8 cellular contexts compared by ENCODE assay signal in the genomic region with DNA sequence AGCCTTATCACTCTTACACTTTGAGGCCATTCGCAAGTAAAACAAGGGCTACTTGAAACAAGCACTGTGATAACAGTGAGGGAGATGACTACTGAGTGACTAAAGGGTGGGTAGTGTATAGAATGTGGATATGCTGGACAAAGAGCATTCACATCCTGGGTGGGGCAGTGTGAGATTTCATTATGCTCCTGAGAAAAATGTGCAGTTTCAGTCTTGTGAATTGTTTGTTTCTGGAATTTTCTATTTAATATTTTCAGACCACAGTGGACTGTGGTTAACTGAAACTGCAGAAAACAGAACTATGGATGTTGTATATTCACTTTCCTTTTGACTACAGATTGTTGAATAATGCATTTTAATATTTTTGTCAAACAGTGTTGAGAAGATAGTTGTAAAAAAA. TPM values are rescaled to one million over a fixed set of nuclear protein-coding genes. Genes with fewer than 3 reads are reported as not detected.
DNase-seq lines count a peak whose midpoint lies in the region; ATAC-seq and TF ChIP-seq lines count a peak whose summit lies in the region.

No MANE protein-coding gene starts in this region.

- TF ChIP-seq CTCF in HFFc6 (IDR thresholded peaks at IDR 0.05) (no peak), left lung (IDR thresholded peaks at IDR 0.05) (no peak)

- H3K36me3 ChIP-seq in left lung = peaks cover 0 to 56% of the 10 kb centered on the region in 2 donors

- H3K9me3 Mint-ChIP-seq in HFFc6 = peaks cover 20% of the 10 kb centered on the region

- intact Hi-C loops in left lung (cut with DNase I) = no loop called here

- H3K9me3 ChIP-seq in left lung = peaks cover 0 to 10% of the 10 kb centered on the region in 2 donors

- peak; percentile 83 for DNase-seq in HFFc6
- DNase-seq in NCI-H460 (ENCODE audit: extremely low read depth, low read depth) = peak; percentile 77
- DNase-seq in left lung = no peak
- DNase-seq in stimulated activated CD4-positive, alpha-beta T cell treated with anti-CD3 and anti-CD28 coated beads, Interleukin-1b, Interleukin-23, amount 100 ng/mL, for 48 hours = no peak
- DNase-seq in Ammon's horn (ENCODE audit: low spot score) = no peak
- no peak for DNase-seq in iPS-NIHi7 (ENCODE audit: extremely low spot score)
- DNase-seq in midbrain (lab: John Stamatoyannopoulos, UW) = no peak

- H3K4me3 Mint-ChIP-seq in HFFc6 = peak overlapping the region; percentile 47

- H3K27ac Mint-ChIP-seq in HFFc6 = peak overlapping the region; percentile 86

- no peak overlapping the region for H3K4me3 ChIP-seq in left lung

- no peak overlapping the region for H3K27ac ChIP-seq in left lung

- ATAC-seq in GM18499 (IDR thresholded peaks at IDR 0.05; ENCODE audit: insufficient read depth, unreplicated experiment) (peak; percentile 70), left lung (peak; percentile 79)

- peaks cover 0 to 11% of the 10 kb centered on the region in 2 donors for H3K4me1 ChIP-seq in left lung

- H3K27me3 Mint-ChIP-seq in HFFc6 (ENCODE audit: insufficient read depth) = peaks cover 2% of the 10 kb centered on the region; the same call in 1 of the 2 replicates

- peaks cover 77% of the 10 kb centered on the region for H3K36me3 Mint-ChIP-seq in HFFc6 (ENCODE audit: low read depth)

- H3K27me3 ChIP-seq in left lung = no peaks in the 10 kb centered on the region

- H3K4me1 Mint-ChIP-seq in HFFc6 (ENCODE audit: low read depth) = peaks cover 43% of the 10 kb centered on the region

RNA-seq across cellular contexts. Expression of gene B3GALT2, which starts 25.1 kb away (rescaled TPM):
- total RNA-seq in HFFc6 (2021; fragmentation: NEBNext Ultra II Directional; extraction: Animal tissue kit (Norgen Biotek cat#: 25700)) = under 1 TPM; 0.37 to 0.95 (median 0.62) TPM
- not detected in 2 replicates for total RNA-seq in NCI-H460 (2014; rRNA removed; shearing (Covaris generic))
- 0.15 TPM in 1 of 2 replicates, not detected in the other for polyA plus RNA-seq in NCI-H460 (2014; cell fraction: nucleus; rRNA removed)
- 1 to 10 TPM; 1.9 to 5.1 TPM for total RNA-seq in left lung

Comparison
In these comparisons a context has a peak if more than half of its experiments do, and no peak if none do; other contexts are left out.
1. DNase-seq: peak in HFFc6 (single experiment) and NCI-H460 (single experiment); none in left lung (0 of 2), stimulated activated CD4-positive, alpha-beta T cell treated with anti-CD3 and anti-CD28 coated beads, Interleukin-1b, Interleukin-23, amount 100 ng/mL, for 48 hours (single experiment), Ammon's horn (single experiment), iPS-NIHi7 (single experiment) and midbrain (single experiment).